Comparison of ENCODE assay signal across 8 cellular contexts in genomic region chr6:132300323-132300949, GRCh38.
DNase-seq lines count a peak whose midpoint lies in the region; ATAC-seq, FAIRE-seq and TF ChIP-seq lines count a peak whose summit lies in the region.

No MANE protein-coding gene starts in this region.

- peaks cover 13% of the 10 kb centered on the region for H3K27me3 Mint-ChIP-seq in CD8-positive, alpha-beta T cell (ENCODE audit: low read depth)

- no peaks in the 10 kb centered on the region for H3K4me1 ChIP-seq in CD8-positive, alpha-beta T cell (ENCODE audit: insufficient read depth, low read length)
- H3K4me1 ChIP-seq in mammary epithelial cell (ENCODE audit: insufficient read depth, low read length) (no peaks in the 10 kb centered on the region), left lung (no peaks in the 10 kb centered on the region)

- no peak overlapping the region for H3K4me3 Mint-ChIP-seq in CD8-positive, alpha-beta T cell

- no peak for DNase-seq in CD8-positive, alpha-beta T cell
- DNase-seq in GM18507 (ENCODE audit: extremely low spot score, insufficient read length, low read depth) (peak; percentile 11), NCI-H460 (ENCODE audit: extremely low read depth, low read depth) (peak; percentile 31), mammary epithelial cell (peak; percentile 39), left lung (no peak), NCI-H1048 (lab: John Stamatoyannopoulos, UW) (no peak), DMS79 (lab: John Stamatoyannopoulos, UW) (no peak)

- in situ Hi-C loops in mammary epithelial cell (cut with MboI; ENCODE audit: low sequenced_read_pairs in 2 of 2): loop anchor here in 1 of 2 donors (10.0 kb wide), 1 partner anchor 184 kb away; no protein-coding TSS in a partner anchor

- intact Hi-C loops in CD8-positive, alpha-beta T cell (cut with DNase I, micrococcal nuclease): loop anchor here in 1 of 2 experiments (1.0 kb wide), 1 partner anchor 184 kb away; no protein-coding TSS in a partner anchor
- intact Hi-C loops in mammary epithelial cell (cut with micrococcal nuclease) (loop anchor here (1.0 to 2.0 kb wide), 3 partner anchors 92 to 184 kb away; partner anchors contain the start of gene MOXD1), left lung (cut with DNase I) (no loop called here)

- no peak overlapping the region for H2AFZ ChIP-seq in mammary epithelial cell (ENCODE audit: low read depth, low read length)

- no peaks in the 10 kb centered on the region for H3K36me3 ChIP-seq in CD8-positive, alpha-beta T cell (ENCODE audit: insufficient read depth, low read length)
- H3K36me3 ChIP-seq in mammary epithelial cell (ENCODE audit: insufficient read depth, low read length) (no peaks in the 10 kb centered on the region), left lung (no peaks in the 10 kb centered on the region)

- dilution Hi-C loops in mammary epithelial cell (cut with HindIII; ENCODE audit: low sequenced_read_pairs): no loop called here

- CTCF ChIA-PET in CD8-positive, alpha-beta T cell (lab: Charles Lee): interaction anchor here (0.9 to 2.6 kb wide), 3 partner anchors 21 to 185 kb away, joined by 3 to 23 read pairs (median 10); no protein-coding TSS in a partner anchor
- CTCF ChIA-PET in mammary epithelial cell (lab: Charles Lee; ENCODE audit: low non-redundant PET): interaction anchor here (0.5 to 0.6 kb wide), 3 partner anchors 39 to 474 kb away, joined by 3 to 5 read pairs (median 3); no protein-coding TSS in a partner anchor

- no peaks in the 10 kb centered on the region for H3K4me1 Mint-ChIP-seq in CD8-positive, alpha-beta T cell (ENCODE audit: low read depth)

- no peak overlapping the region for H3K27ac ChIP-seq in CD8-positive, alpha-beta T cell (ENCODE audit: low read depth, low read length)
- H3K27ac ChIP-seq in mammary epithelial cell (ENCODE audit: insufficient read depth, low read depth, low read length) (no peak overlapping the region), left lung (no peak overlapping the region)

- no peak overlapping the region for H3K4me2 ChIP-seq in mammary epithelial cell (ENCODE audit: insufficient read depth, low read depth, low read length)

- WGBS in mammary epithelial cell (ENCODE audit: low coverage, missing lambda C conversion rate): 80% methylated on average over 4 of the region's 4 CpGs

- H3K9me3 ChIP-seq in CD8-positive, alpha-beta T cell (ENCODE audit: low read length): no peaks in the 10 kb centered on the region
- H3K9me3 ChIP-seq in mammary epithelial cell (replicated peaks; ENCODE audit: insufficient read depth, low read length) (no peaks in the 10 kb centered on the region), left lung (no peaks in the 10 kb centered on the region)

- ATAC-seq in CD8-positive, alpha-beta T cell: no peak
- peak; percentile 82 for ATAC-seq in HG02870 (IDR thresholded peaks at IDR 0.05; ENCODE audit: unreplicated experiment)
- ATAC-seq in left lung: peak; percentile 83

- FAIRE-seq in GM18507 (lab: Jason Lieb, UNC): peak; percentile 79

- TF ChIP-seq CTCF in CD8-positive, alpha-beta T cell (IDR thresholded peaks at IDR 0.05): peak; percentile 24
- TF ChIP-seq CTCF in mammary epithelial cell (conservative IDR thresholded peaks at IDR 0.05 in 1 of 2, IDR thresholded peaks at IDR 0.05 in 1 of 2; ENCODE audit: extremely low read depth in 1 of 2, insufficient read depth in 1 of 2, low read depth in 1 of 2, low read length in 2 of 2) (peak; percentile 55 to 72), left lung (IDR thresholded peaks at IDR 0.05) (no peak)

- H3K79me2 ChIP-seq in mammary epithelial cell (ENCODE audit: insufficient read depth, low read length): no peaks in the 10 kb centered on the region

- no peak overlapping the region for H3K9ac ChIP-seq in mammary epithelial cell (ENCODE audit: insufficient read depth, low read length)

- H3K9me3 Mint-ChIP-seq in CD8-positive, alpha-beta T cell: no peaks in the 10 kb centered on the region

- H4K20me1 ChIP-seq in mammary epithelial cell (ENCODE audit: insufficient read depth, low read length): no peaks in the 10 kb centered on the region

- H3K27ac Mint-ChIP-seq in CD8-positive, alpha-beta T cell: no peak overlapping the region

- H3K36me3 Mint-ChIP-seq in CD8-positive, alpha-beta T cell: no peaks in the 10 kb centered on the region

- H3K4me3 ChIP-seq in CD8-positive, alpha-beta T cell (ENCODE audit: low read depth, low read length): no peak overlapping the region
- no peak overlapping the region for H3K4me3 ChIP-seq in mammary epithelial cell (replicated peaks in 1 of 3; ENCODE audit: insufficient read depth in 1 of 3, low read depth in 2 of 3, low read length in 3 of 3)
- no peak overlapping the region for H3K4me3 ChIP-seq in left lung

- H3K27me3 ChIP-seq in CD8-positive, alpha-beta T cell (ENCODE audit: insufficient read depth, low read length): no peaks in the 10 kb centered on the region
- H3K27me3 ChIP-seq in mammary epithelial cell (ENCODE audit: insufficient read depth, low read length): no peaks in the 10 kb centered on the region
- no peaks in the 10 kb centered on the region for H3K27me3 ChIP-seq in left lung

- POLR2A ChIA-PET in CD8-positive, alpha-beta T cell (lab: Charles Lee): no interaction called here

- no TSS peak for BruUV-seq in mammary epithelial cell (replicated peaks; lab: Mats Ljungman, UMichigan)

Comparison
In these comparisons a context has a peak if more than half of its experiments do, and no peak if none do; other contexts are left out.
1. DNase-seq: peak in GM18507 (single experiment), NCI-H460 (single experiment) and mammary epithelial cell (single experiment); none in CD8-positive, alpha-beta T cell (0 of 7), left lung (0 of 2), NCI-H1048 (single experiment) and DMS79 (single experiment).
2. CTCF ChIP-seq: peak in CD8-positive, alpha-beta T cell (single experiment) and mammary epithelial cell (2 of 2); none in left lung (0 of 2).